Comparison of ENCODE assay signal across 8 cellular contexts in the genomic region with DNA sequence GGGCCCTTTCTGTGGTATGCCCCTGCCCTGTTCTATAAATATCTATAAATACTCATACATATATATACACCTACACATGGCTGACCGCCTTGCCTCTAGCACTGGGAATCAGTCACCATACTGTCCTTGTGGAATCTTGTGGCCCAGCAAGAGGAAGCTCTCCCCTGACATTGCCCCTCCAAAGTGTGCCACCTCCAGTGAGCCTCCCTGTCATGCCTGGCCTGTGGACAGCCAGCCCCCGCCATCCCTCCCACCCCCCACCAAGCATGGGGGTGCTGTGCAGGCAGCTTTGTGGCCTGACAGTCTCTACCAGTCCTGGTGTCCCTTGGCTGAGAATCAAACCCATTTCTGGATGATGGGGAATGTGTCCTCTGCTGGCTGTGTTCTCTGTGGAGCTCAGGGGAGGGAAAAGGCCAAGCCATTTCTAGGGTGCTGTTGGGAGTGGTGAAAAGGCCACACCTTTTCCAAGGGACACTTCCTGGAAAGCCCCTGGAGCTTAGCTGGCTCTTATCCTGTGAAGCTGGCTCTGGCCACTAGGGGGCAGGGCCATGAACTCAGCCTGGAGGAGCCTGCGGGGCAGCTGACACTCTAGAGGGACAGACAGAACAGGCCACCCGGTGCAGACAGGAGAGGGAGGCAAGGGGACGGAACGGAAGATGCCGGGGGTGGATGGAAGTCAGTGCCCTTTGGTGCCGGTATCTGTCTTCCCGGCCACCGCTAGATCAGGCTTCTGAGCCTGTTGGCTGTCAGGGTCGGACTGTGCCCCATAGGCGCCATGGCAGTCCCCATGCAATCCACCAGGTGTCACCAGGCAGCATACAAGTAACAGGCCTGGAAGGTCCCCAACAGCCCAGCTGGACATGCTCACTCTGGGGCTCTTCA.
DNase-seq lines count a peak whose midpoint lies in the region; ATAC-seq and TF ChIP-seq lines count a peak whose summit lies in the region.
"Not testable (repeated sequence)": the region's sequence is repeated elsewhere in the genome, so short reads cannot be mapped to it uniquely, and the experiment has no call there.

No MANE protein-coding gene starts in this region.

- intact Hi-C loops in PC-9 (cut with micrococcal nuclease; ENCODE audit: unreplicated experiment): loop anchor here (1.0 kb wide), 1 partner anchor 198 kb away; no protein-coding TSS in a partner anchor
- intact Hi-C loops in psoas muscle (cut with DNase I): not testable (repeated sequence)

- peak overlapping the region; percentile 55; the same call in 1 of the 2 replicates for H3K9ac ChIP-seq in KMS-11
- not testable (repeated sequence) for H3K9ac ChIP-seq in iPS-20b (ENCODE audit: low read depth, low read length)

- TF ChIP-seq CTCF in KMS-11 (conservative IDR thresholded peaks at IDR 0.05; ENCODE audit: low read depth, low read length): peak; percentile 79
- TF ChIP-seq CTCF in PC-9 (conservative IDR thresholded peaks at IDR 0.05): peak; percentile 72
- peak; percentile 51 for TF ChIP-seq CTCF in coronary artery (IDR thresholded peaks at IDR 0.05)
- TF ChIP-seq CTCF in psoas muscle (IDR thresholded peaks at IDR 0.05): peak; percentile 75

- not testable (repeated sequence) for H3K27ac ChIP-seq in KMS-11; PC-9; coronary artery; iPS-20b (ENCODE audit: low read length); psoas muscle; substantia nigra (ENCODE audit: low read depth, low read length, poor library complexity, severe bottlenecking)

- not testable (repeated sequence) for BruUV-seq in PC-9 (replicated peaks; lab: Mats Ljungman, UMichigan)

- not testable (repeated sequence) for H3F3A ChIP-seq in PC-9 (ENCODE audit: insufficient read depth, low read depth)

- H2AFZ ChIP-seq in KMS-11 (ENCODE audit: low read depth): peak overlapping the region; percentile 88; the same call in 1 of the 2 replicates
- H2AFZ ChIP-seq in PC-9: not testable (repeated sequence)

- ATAC-seq in psoas muscle: peak; percentile 46 to 82 (median 79)

- H3K4me2 ChIP-seq in KMS-11 (peak overlapping the region; percentile 36), PC-9 (peak overlapping the region; percentile 49; the same call in 1 of the 2 replicates)

- not testable (repeated sequence) for H3K27me3 ChIP-seq in KMS-11 (ENCODE audit: insufficient read depth, low read depth); PC-9 (ENCODE audit: insufficient read depth, low read depth); iPS-20b (ENCODE audit: insufficient read depth, low read length); psoas muscle (ENCODE audit: insufficient read depth in 3 of 3, low read length in 2 of 3)

- not testable (repeated sequence) for H3K36me3 ChIP-seq in KMS-11 (ENCODE audit: insufficient read depth); PC-9 (ENCODE audit: low read depth); iPS-20b (ENCODE audit: insufficient read depth, low read depth, low read length); psoas muscle (ENCODE audit: insufficient read depth in 1 of 2, low read depth in 1 of 2)

- peaks cover 11% of the 10 kb centered on the region for H3K4me1 ChIP-seq in KMS-11 (ENCODE audit: low read depth, poor library complexity, severe bottlenecking)
- H3K4me1 ChIP-seq in PC-9 (replicated peaks; ENCODE audit: insufficient read depth); iPS-20b (ENCODE audit: insufficient read depth, low read length); psoas muscle: not testable (repeated sequence)

- not testable (repeated sequence) for H3K4me3 ChIP-seq in KMS-11 (IDR thresholded peaks at IDR 0.05; ENCODE audit: insufficient read depth, low read depth, low read length)
- H3K4me3 ChIP-seq in PC-9 (peak overlapping the region; percentile 40; the same call in 1 of the 2 replicates), coronary artery (peak overlapping the region; percentile 66), iPS-20b (ENCODE audit: low read length) (peak overlapping the region; percentile 83), psoas muscle (peak overlapping the region; percentile 51)

- H4K20me1 ChIP-seq in KMS-11 (ENCODE audit: insufficient read depth); PC-9 (ENCODE audit: insufficient read depth): not testable (repeated sequence)

- not testable (repeated sequence) for H3K9me2 ChIP-seq in PC-9 (ENCODE audit: insufficient read depth)

- not testable (repeated sequence) for H3K79me2 ChIP-seq in KMS-11 (ENCODE audit: insufficient read depth, low read depth); PC-9 (ENCODE audit: low read depth)

- POLR2A ChIA-PET in PC-9 (lab: Charles Lee; ENCODE audit: unreplicated experiment): not testable (repeated sequence)

- CTCF ChIA-PET in PC-9 (lab: Charles Lee): interaction anchor here (0.6 to 0.7 kb wide), 3 partner anchors 367 to 827 kb away, joined by 3 to 9 read pairs (median 3); no protein-coding TSS in a partner anchor

- not testable (repeated sequence) for H3K9me3 ChIP-seq in PC-9 (ENCODE audit: insufficient read depth, low read depth); iPS-20b (ENCODE audit: insufficient read depth, low read depth, low read length); psoas muscle

- 12 to 17% (median 15%) methylated on average over 12 of the region's 12 CpGs for WGBS in psoas muscle, 3 donors

- DNase-seq in ELF-1 (ENCODE audit: low read depth, low spot score) (peak; percentile 91), PC-9 (peak; percentile 55 to 74), coronary artery (ENCODE audit: low spot score) (peak; percentile 74), psoas muscle (peak; percentile 75 to 86), substantia nigra (lab: John Stamatoyannopoulos, UW) (peak in 47 of 49 donors; percentile 11 to 88 (median 63))
- peak; percentile 43 to 51 for DNase-seq in activated CD8-positive, alpha-beta memory T cell treated with anti-CD3 and anti-CD28 coated beads for 4 hours (ENCODE audit: low read depth in 2 of 2)
